ENCODE assay signal across 17 cellular contexts in genomic region chr2:175539122-175539521, GRCh38.
A peak's percentile ranks its signal among the peaks of the same experiment; 100 is the strongest.
DNase-seq lines count a peak whose midpoint lies in the region; ATAC-seq and TF ChIP-seq lines count a peak whose summit lies in the region.
"Had no signal": no experiment of that assay in that cellular context is flagged by ENCODE, and none has a peak within 500 bp of the region (broad histone marks: within the 10 kb centered on the region; RNA-seq: fewer than 3 reads in every experiment).

No MANE protein-coding gene starts in this region.

- H2AFZ ChIP-seq in OCI-LY3 (ENCODE audit: low read depth, low read length) (peak overlapping the region; percentile 90), hepatocyte (no peak overlapping the region)

- ATAC-seq in HG03108 (IDR thresholded peaks at IDR 0.05; ENCODE audit: unreplicated experiment) = no peak
- ATAC-seq: CD8-positive, alpha-beta T cell had no signal

- H3K9ac ChIP-seq in OCI-LY3 (ENCODE audit: low read length) = peak overlapping the region; percentile 42; the same call in 1 of the 2 replicates
- H3K9ac ChIP-seq: BLaER1 had no signal

- TF ChIP-seq CTCF in OCI-LY3 (IDR thresholded peaks at IDR 0.05; ENCODE audit: low read depth, low read length) = no peak
- no peak for TF ChIP-seq CTCF in hepatocyte (IDR thresholded peaks at IDR 0.05; ENCODE audit: poor library complexity)

- H3K79me2 ChIP-seq in OCI-LY3 (ENCODE audit: low read length) (no peaks in the 10 kb centered on the region), hepatocyte (no peaks in the 10 kb centered on the region)

- H4K20me1 ChIP-seq in OCI-LY3 (ENCODE audit: insufficient read depth, low read length) = no peaks in the 10 kb centered on the region
- no peaks in the 10 kb centered on the region for H4K20me1 ChIP-seq in hepatocyte (ENCODE audit: insufficient read depth, poor library complexity, severe bottlenecking)
- H4K20me1 ChIP-seq: BLaER1 had no signal

- no peaks in the 10 kb centered on the region for H3K36me3 ChIP-seq in OCI-LY3 (replicated peaks; ENCODE audit: low read depth, low read length)
- H3K36me3 ChIP-seq in hepatocyte (replicated peaks; ENCODE audit: insufficient read depth, low read depth) = no peaks in the 10 kb centered on the region
- H3K36me3 ChIP-seq: BLaER1, HAP-1 had no signal

- H3K4me1 ChIP-seq in OCI-LY3 (ENCODE audit: low read length) = peaks cover 38% of the 10 kb centered on the region
- H3K4me1 ChIP-seq in hepatocyte (ENCODE audit: insufficient read depth) = no peaks in the 10 kb centered on the region
- H3K4me1 ChIP-seq: Caco-2, HAP-1 had no signal

- no peaks in the 10 kb centered on the region for H3K9me3 ChIP-seq in OCI-LY3 (ENCODE audit: insufficient read depth, low read length)
- no peaks in the 10 kb centered on the region for H3K9me3 ChIP-seq in hepatocyte (ENCODE audit: low read depth)
- H3K9me3 ChIP-seq: HAP-1 had no signal

- H3K27me3 ChIP-seq in OCI-LY3 (ENCODE audit: low read depth, low read length) (no peaks in the 10 kb centered on the region), hepatocyte (no peaks in the 10 kb centered on the region)
- H3K27me3 ChIP-seq: BLaER1 had no signal

- WGBS in hepatocyte (ENCODE audit: low lambda C conversion rate, missing lambda C conversion rate) = 45% methylated on average over 4 of the region's 4 CpGs

- H3K4me2 ChIP-seq in OCI-LY3 (ENCODE audit: low read length) (peak overlapping the region; percentile 81), hepatocyte (no peak overlapping the region)
- H3K4me2 ChIP-seq: BLaER1 had no signal

- H3K9me2 ChIP-seq in hepatocyte (replicated peaks; ENCODE audit: insufficient read depth) = no peaks in the 10 kb centered on the region

- H3K27ac ChIP-seq in OCI-LY3 (ENCODE audit: low read length) = peak overlapping the region; percentile 77
- peak overlapping the region; percentile 1 for H3K27ac ChIP-seq in hepatocyte
- H3K27ac ChIP-seq: 22Rv1, BLaER1, C4-2B had no signal

- H3K4me3 ChIP-seq in OCI-LY3 (ENCODE audit: low read length) (peak overlapping the region; percentile 42; the same call in 1 of the 2 replicates), hepatocyte (no peak overlapping the region)
- H3K4me3 ChIP-seq: BLaER1, HAP-1 had no signal

- DNase-seq in DMS153 (lab: John Stamatoyannopoulos, UW) (peak; percentile 29), DMS153 treated with DMSO at 0.1 percent for 48 hours (lab: John Stamatoyannopoulos, UW; ENCODE audit: unreplicated experiment) (no peak), hepatocyte (ENCODE audit: low spot score) (peak; percentile 44), NCI-H345 treated with DMSO at 0.1 percent for 48 hours (lab: John Stamatoyannopoulos, UW; ENCODE audit: unreplicated experiment) (no peak)
- DNase-seq: Caco-2; CD4-positive, CD25-positive, alpha-beta regulatory T cell; CD8-positive, alpha-beta T cell; DMS53; DMS79 treated with DMSO at 0.1 percent for 48 hours; GF-D8; GOT3 had no signal

Comparison
In these comparisons a context has a peak if more than half of its experiments do, and no peak if none do; other contexts are left out.
1. DNase-seq: peak in DMS153 (single experiment) and hepatocyte (single experiment); none in DMS153 treated with DMSO at 0.1 percent for 48 hours (single experiment) and NCI-H345 treated with DMSO at 0.1 percent for 48 hours (single experiment).